ENCODE assay signal across 21 cellular contexts in genomic region chrX:40685352-40685918, GRCh38. TPM values are rescaled to one million over a fixed set of nuclear protein-coding genes. Genes with fewer than 3 reads are reported as not detected.
A peak's percentile ranks its signal among the peaks of the same experiment; 100 is the strongest.
DNase-seq lines count a peak whose midpoint lies in the region; ATAC-seq lines count a peak whose summit lies in the region.
"Had no signal": no experiment of that assay in that cellular context is flagged by ENCODE, and none has a peak within 500 bp of the region (broad histone marks: within the 10 kb centered on the region; RNA-seq: fewer than 3 reads in every experiment).

No MANE protein-coding gene starts in this region.

- H3K56ac ChIP-seq in mesendoderm (ENCODE audit: low read length) = no peak overlapping the region

- no peak overlapping the region for H3K23ac ChIP-seq in mesendoderm (ENCODE audit: low read length)

- H2BK120ac ChIP-seq in mesendoderm (ENCODE audit: low read depth, low read length) = no peak overlapping the region

- no CpG with 5 or more reads among the region's 4 CpGs for WGBS in mesendoderm (ENCODE audit: extremely low coverage, insufficient coverage, low lambda C conversion rate)

- H3K36me3 ChIP-seq in mesendoderm (ENCODE audit: control insufficient read depth, insufficient read depth, low read length) = no peaks in the 10 kb centered on the region
- H3K36me3 ChIP-seq: uterus had no signal

- H3K4me3 ChIP-seq in mesendoderm (ENCODE audit: low read length) = no peak overlapping the region
- H3K4me3 ChIP-seq: ascending aorta, esophagus squamous epithelium, suprapubic skin, uterus had no signal

- peak overlapping the region in 1 of 2 donors; percentile 72 for H3K27ac Mint-ChIP-seq in stimulated activated naive CD8-positive, alpha-beta T cell treated with anti-CD3 and anti-CD28 coated beads, Interleukin-15, amount 100 ng/mL, for 72 hours
- H3K27ac Mint-ChIP-seq: activated naive CD8-positive, alpha-beta T cell had no signal

- H4K8ac ChIP-seq in mesendoderm (ENCODE audit: low read depth, low read length) = no peak overlapping the region

- no peak overlapping the region for H3K4me3 Mint-ChIP-seq in stimulated activated naive CD8-positive, alpha-beta T cell treated with anti-CD3 and anti-CD28 coated beads, Interleukin-15, amount 100 ng/mL, for 72 hours
- H3K4me3 Mint-ChIP-seq: activated naive CD8-positive, alpha-beta T cell; T-cell had no signal

- H3K27me3 Mint-ChIP-seq in stimulated activated naive CD8-positive, alpha-beta T cell treated with anti-CD3 and anti-CD28 coated beads, Interleukin-15, amount 100 ng/mL, for 72 hours = no peaks in the 10 kb centered on the region
- H3K27me3 Mint-ChIP-seq: activated naive CD8-positive, alpha-beta T cell; T-cell had no signal

- H3K9me3 Mint-ChIP-seq in stimulated activated naive CD8-positive, alpha-beta T cell treated with anti-CD3 and anti-CD28 coated beads, Interleukin-15, amount 100 ng/mL, for 72 hours = no peaks in the 10 kb centered on the region
- H3K9me3 Mint-ChIP-seq: T-cell had no signal

- no peak overlapping the region for H3K9ac ChIP-seq in mesendoderm (ENCODE audit: low read length)

- ATAC-seq in stimulated activated naive CD8-positive, alpha-beta T cell treated with anti-CD3 and anti-CD28 coated beads, Interleukin-15, Interleukin-2, amounts not matched to agents 100 U/mL and 50 U/mL, for 24 hours = no peak
- ATAC-seq in stimulated activated naive CD8-positive, alpha-beta T cell treated with anti-CD3 and anti-CD28 coated beads, Interleukin-15, amount 100 ng/mL, for 72 hours = no peak
- ATAC-seq in HG02588 (IDR thresholded peaks at IDR 0.05; ENCODE audit: unreplicated experiment) (no peak), HG02798 (IDR thresholded peaks at IDR 0.05; ENCODE audit: poor library complexity, unreplicated experiment) (no peak)
- ATAC-seq: left ventricle myocardium superior, Panc1, T-cell had no signal

- peak; percentile 3 for DNase-seq in stimulated activated naive CD8-positive, alpha-beta T cell treated with anti-CD3 and anti-CD28 coated beads, Interleukin-15, Interleukin-2, amounts not matched to agents 100 U/mL and 50 U/mL, for 24 hours
- no peak for DNase-seq in stimulated activated naive CD8-positive, alpha-beta T cell treated with anti-CD3 and anti-CD28 coated beads, Interleukin-15, amount 100 ng/mL, for 72 hours
- DNase-seq in RPMI8226 = peak; percentile 4
- peak; percentile 6 for DNase-seq in mesendoderm
- DNase-seq in glomerular visceral epithelial cell (ENCODE audit: extremely low spot score) = no peak
- no peak for DNase-seq in NCI-H146 treated with DMSO at 0.1 percent for 48 hours (lab: John Stamatoyannopoulos, UW; ENCODE audit: unreplicated experiment)
- DNase-seq: activated CD4-positive, alpha-beta T cell treated with anti-CD3 and anti-CD28 coated beads for 4 hours; BE2C; esophagus squamous epithelium; left ventricle myocardium superior; NCI-H1694 treated with DMSO at 0.1 percent for 48 hours; NCI-H2171 treated with DMSO at 0.1 percent for 48 hours; NCI-H524; T-cell; uterus had no signal

- H2BK5ac ChIP-seq in mesendoderm (ENCODE audit: low read length) = no peak overlapping the region

- H3K4me2 ChIP-seq in mesendoderm (ENCODE audit: low read length) = no peak overlapping the region

- no peaks in the 10 kb centered on the region for H3K79me2 ChIP-seq in mesendoderm (ENCODE audit: control insufficient read depth, insufficient read depth, low read length)

- H4K5ac ChIP-seq in mesendoderm (ENCODE audit: low read length) = no peak overlapping the region

- H3K4me1 Mint-ChIP-seq in stimulated activated naive CD8-positive, alpha-beta T cell treated with anti-CD3 and anti-CD28 coated beads, Interleukin-15, amount 100 ng/mL, for 72 hours = peaks cover 15% of the 10 kb centered on the region

- no peaks in the 10 kb centered on the region for H3K79me1 ChIP-seq in mesendoderm (ENCODE audit: low read length)

- H3K27ac ChIP-seq in mesendoderm (ENCODE audit: low read depth, low read length) = no peak overlapping the region
- H3K27ac ChIP-seq: ascending aorta, esophagus squamous epithelium, suprapubic skin, uterus had no signal

- H3K18ac ChIP-seq in mesendoderm (ENCODE audit: low read length) = no peak overlapping the region

- no peak overlapping the region for H2AK5ac ChIP-seq in mesendoderm (ENCODE audit: low read length)

- H3K4ac ChIP-seq in mesendoderm (ENCODE audit: low read depth, low read length) = no peak overlapping the region

- no peaks in the 10 kb centered on the region for H3K27me3 ChIP-seq in mesendoderm (ENCODE audit: insufficient read depth, low read length, poor library complexity)
- H3K27me3 ChIP-seq: ascending aorta, BE2C, esophagus squamous epithelium, suprapubic skin, uterus had no signal

- H2BK15ac ChIP-seq in mesendoderm (replicated peaks; ENCODE audit: low read depth) = no peak overlapping the region

- H3K4me1 ChIP-seq in mesendoderm (ENCODE audit: control insufficient read depth, low read depth, low read length) = no peaks in the 10 kb centered on the region
- H3K4me1 ChIP-seq: ascending aorta, BE2C, esophagus squamous epithelium, suprapubic skin, uterus had no signal

RNA-seq across cellular contexts. Expression of gene CXorf38, which starts 38.1 kb away (rescaled TPM):
- 4.3 TPM for polyA plus RNA-seq in mesendoderm (2013, experiment 1 of 2)
- 4.5 TPM for polyA plus RNA-seq in mesendoderm (2013, experiment 2 of 2)

RNA-seq across cellular contexts. Expression of gene MED14, which starts 49.9 kb away (rescaled TPM):
- polyA plus RNA-seq in mesendoderm (2013, experiment 1 of 2) = 27.6 TPM
- polyA plus RNA-seq in mesendoderm (2013, experiment 2 of 2) = 28.5 TPM

Comparison
In these comparisons a context has a peak if more than half of its experiments do, and no peak if none do; other contexts are left out.
1. DNase-seq: peak in stimulated activated naive CD8-positive, alpha-beta T cell treated with anti-CD3 and anti-CD28 coated beads, Interleukin-15, Interleukin-2, amounts not matched to agents 100 U/mL and 50 U/mL, for 24 hours (single experiment), RPMI8226 (single experiment) and mesendoderm (single experiment); none in stimulated activated naive CD8-positive, alpha-beta T cell treated with anti-CD3 and anti-CD28 coated beads, Interleukin-15, amount 100 ng/mL, for 72 hours (0 of 2), glomerular visceral epithelial cell (single experiment) and NCI-H146 treated with DMSO at 0.1 percent for 48 hours (single experiment).